ENCODE assay signal across 2 cellular contexts in the genomic region with DNA sequence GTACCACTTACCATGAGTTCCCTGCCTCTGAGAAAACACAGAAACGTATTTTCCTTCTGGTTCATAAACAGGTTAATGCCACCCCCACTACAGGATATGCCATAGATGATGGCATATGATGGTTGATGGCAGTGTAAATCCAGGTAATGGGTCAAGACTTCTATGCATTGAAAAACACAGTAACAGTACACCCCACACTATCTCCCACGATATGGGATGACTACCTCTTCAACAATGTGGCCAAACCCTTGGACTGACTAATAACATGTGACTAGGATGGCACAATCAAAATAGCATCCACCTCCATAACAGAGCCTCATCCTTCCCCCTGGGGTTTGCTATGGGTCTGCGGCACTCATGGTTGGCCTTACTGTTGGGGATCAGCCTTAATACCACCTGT.
TF ChIP-seq lines count a peak whose summit lies in the region.

No MANE protein-coding gene starts in this region.

TF ChIP-seq in IMR-90, 13 proteins besides CTCF, POLR2A, EP300 and RAD21:
- no peak for TF ChIP-seq SMC3 (IDR thresholded peaks at IDR 0.05; ENCODE audit: low read depth, low read length)
- TF ChIP-seq BHLHE40 (IDR thresholded peaks at IDR 0.05; ENCODE audit: low read depth, low read length), result no peak
- TF ChIP-seq CEBPB (IDR thresholded peaks at IDR 0.05; ENCODE audit: low read depth, low read length), result peak; percentile 11; the same call in 1 of the 2 replicates
- no peak for TF ChIP-seq RCOR1 (IDR thresholded peaks at IDR 0.05; ENCODE audit: insufficient replicate concordance, low read length)

TF ChIP-seq in endothelial cell of umbilical vein, 7 proteins besides CTCF, POLR2A, EP300 and RAD21:
- TF ChIP-seq, protein P1, sequence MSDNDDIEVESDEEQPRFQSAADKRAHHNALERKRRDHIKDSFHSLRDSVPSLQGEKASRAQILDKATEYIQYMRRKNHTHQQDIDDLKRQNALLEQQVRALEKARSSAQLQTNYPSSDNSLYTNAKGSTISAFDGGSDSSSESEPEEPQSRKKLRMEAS (IDR thresholded peaks at IDR 0.05; ENCODE audit: insufficient read depth, insufficient read length), result no peak
- TF ChIP-seq POLR2AphosphoS5 (IDR thresholded peaks at IDR 0.05; ENCODE audit: insufficient read depth, low read depth, low read length), result no peak
- TF ChIP-seq JUN (IDR thresholded peaks at IDR 0.05; ENCODE audit: borderline replicate concordance, insufficient read depth, insufficient read length, low read depth), result no peak
- no peak for TF ChIP-seq EZH2 (IDR thresholded peaks at IDR 0.05; ENCODE audit: borderline replicate concordance, low read depth, low read length, severe bottlenecking)
- TF ChIP-seq FOS (IDR thresholded peaks at IDR 0.05; ENCODE audit: borderline replicate concordance, insufficient read depth, low read length), result no peak
- TF ChIP-seq MYC (IDR thresholded peaks at IDR 0.05; ENCODE audit: low read depth, low read length), result no peak
- TF ChIP-seq GATA2 (IDR thresholded peaks at IDR 0.05; ENCODE audit: insufficient read depth, insufficient read length, low read depth, low read length), result no peak
